Comparison of ENCODE assay signal across 17 cellular contexts in genomic region chr18:37451239-37451825, GRCh38.
"Had no signal": no experiment of that assay in that cellular context is flagged by ENCODE, and none has a peak within 500 bp of the region (broad histone marks: within the 10 kb centered on the region; RNA-seq: fewer than 3 reads in every experiment).

No MANE protein-coding gene starts in this region.

- ATAC-seq: activated CD4-positive, CD25-positive, alpha-beta regulatory T cell treated with anti-CD3 and anti-CD28 coated beads, Interleukin-2, amount 50 U/mL, for 24 hours; activated naive CD8-positive, alpha-beta T cell treated with anti-CD3 and anti-CD28 coated beads, Interleukin-2, amount 50 U/mL, for 24 hours; psoas muscle had no signal

- H3K4me1 ChIP-seq: psoas muscle, vagina had no signal

- H3K27me3 Mint-ChIP-seq: activated naive CD8-positive, alpha-beta T cell treated with anti-CD3 and anti-CD28 coated beads, Interleukin-2, amount 50 U/mL, for 24 hours; dendritic cell treated with granulocyte-macrophage colony-stimulating factor and Interleukin-4, amounts not matched to agents 40 ng/mL and 50 ng/mL, for 4 days had no signal

- H3K9me3 ChIP-seq: breast epithelium, psoas muscle, sigmoid colon, spleen, vagina had no signal

- H3K36me3 ChIP-seq: breast epithelium, sigmoid colon, spleen, vagina had no signal

- H3K27ac Mint-ChIP-seq: activated naive CD4-positive, alpha-beta T cell treated with anti-CD3 and anti-CD28 coated beads for 36 hours; activated naive CD8-positive, alpha-beta T cell treated with anti-CD3 and anti-CD28 coated beads, Interleukin-2, amount 50 U/mL, for 24 hours; activated T-helper 2 cell treated with anti-CD3 and anti-CD28 coated beads, Interferon-gamma antibody, Interleukin-2, Interleukin-4, amounts not matched to agents 10 μg/mL and 5 μg/mL and 100 μg/mL, durations not matched to agents 14 hours and 24 hours and 36 hours; dendritic cell treated with granulocyte-macrophage colony-stimulating factor and Interleukin-4, amounts not matched to agents 40 ng/mL and 50 ng/mL, for 4 days had no signal

- DNase-seq: activated CD4-positive, alpha-beta T cell treated with anti-CD3 and anti-CD28 coated beads, Interleukin-2, amount 50 U/mL, for 4 hours; activated naive CD4-positive, alpha-beta T cell treated with anti-CD3 and anti-CD28 coated beads for 36 hours; activated naive CD8-positive, alpha-beta T cell treated with anti-CD3 and anti-CD28 coated beads, Interleukin-2, amount 50 U/mL, for 24 hours; aorta; kidney glomerular epithelial cell; left ventricle myocardium superior; psoas muscle; sigmoid colon; spleen; stimulated activated CD4-positive, alpha-beta T cell treated with anti-CD3 and anti-CD28 coated beads, Interleukin-1b, Interleukin-23, amount 100 ng/mL, for 48 hours; T-helper 9 cell had no signal

- H3K4me1 Mint-ChIP-seq: activated naive CD8-positive, alpha-beta T cell treated with anti-CD3 and anti-CD28 coated beads, Interleukin-2, amount 50 U/mL, for 24 hours had no signal

- H3K4me3 Mint-ChIP-seq: activated naive CD4-positive, alpha-beta T cell treated with anti-CD3 and anti-CD28 coated beads for 36 hours; activated naive CD8-positive, alpha-beta T cell treated with anti-CD3 and anti-CD28 coated beads, Interleukin-2, amount 50 U/mL, for 24 hours; dendritic cell treated with granulocyte-macrophage colony-stimulating factor and Interleukin-4, amounts not matched to agents 40 ng/mL and 50 ng/mL, for 4 days had no signal

- H3K4me3 ChIP-seq: breast epithelium, psoas muscle, sigmoid colon, SK-N-MC, spleen, vagina had no signal

- H3K27me3 ChIP-seq: sigmoid colon, vagina had no signal

- H3K27ac ChIP-seq: psoas muscle, SK-N-MC, vagina had no signal

- H3K9me3 Mint-ChIP-seq: activated naive CD4-positive, alpha-beta T cell treated with anti-CD3 and anti-CD28 coated beads for 36 hours; activated naive CD8-positive, alpha-beta T cell treated with anti-CD3 and anti-CD28 coated beads, Interleukin-2, amount 50 U/mL, for 24 hours; activated T-helper 2 cell treated with anti-CD3 and anti-CD28 coated beads, Interferon-gamma antibody, Interleukin-2, Interleukin-4, amounts not matched to agents 10 μg/mL and 5 μg/mL and 100 μg/mL, durations not matched to agents 14 hours and 24 hours and 36 hours; dendritic cell treated with granulocyte-macrophage colony-stimulating factor and Interleukin-4, amounts not matched to agents 40 ng/mL and 50 ng/mL, for 4 days had no signal
